ENCODE assay signal across 14 cellular contexts in genomic region chr10:62025901-62026879, GRCh38.
DNase-seq lines count a peak whose midpoint lies in the region; ATAC-seq and TF ChIP-seq lines count a peak whose summit lies in the region.
"Had no signal": no experiment of that assay in that cellular context is flagged by ENCODE, and none has a peak within 500 bp of the region (broad histone marks: within the 10 kb centered on the region; RNA-seq: fewer than 3 reads in every experiment).

No MANE protein-coding gene starts in this region.

- peaks cover 39% of the 10 kb centered on the region for H3K4me1 Mint-ChIP-seq in MCF 10A (ENCODE audit: insufficient read depth, unreplicated experiment)
- peaks cover 15% of the 10 kb centered on the region for H3K4me1 Mint-ChIP-seq in activated CD8-positive, alpha-beta T cell treated with anti-CD3 and anti-CD28 coated beads, Interleukin-2, amount 10 ng/mL, durations not matched to agents 7 days and 5 days (ENCODE audit: low read depth)

- no peak overlapping the region for H3K4me2 ChIP-seq in hepatocyte

- H3K27ac Mint-ChIP-seq in MCF 10A (ENCODE audit: low read depth, unreplicated experiment), result peak overlapping the region; percentile 72
- peak overlapping the region; percentile 17 for H3K27ac Mint-ChIP-seq in activated CD8-positive, alpha-beta T cell treated with anti-CD3 and anti-CD28 coated beads, Interleukin-2, amount 10 ng/mL, durations not matched to agents 7 days and 5 days

- DNase-seq in MCF 10A (ENCODE audit: unreplicated experiment), result no peak
- no peak for DNase-seq in breast epithelium (ENCODE audit: low spot score in 2 of 2)
- DNase-seq in activated CD8-positive, alpha-beta T cell treated with anti-CD3 and anti-CD28 coated beads, Interleukin-2, amount 10 ng/mL, durations not matched to agents 7 days and 5 days, result no peak
- DNase-seq in hepatocyte (ENCODE audit: low spot score), result no peak
- DNase-seq in cortex of kidney (lab: John Stamatoyannopoulos, UW), result no peak
- DNase-seq in SJCRH30, result no peak
- DNase-seq in gastrocnemius medialis, result no peak
- DNase-seq in iPS-NIHi11 (ENCODE audit: low spot score), result no peak
- DNase-seq: activated gamma-delta T cell, GDM1, NCI-H1092 treated with DMSO at 0.1 percent for 48 hours, NCI-H774, transverse colon had no signal

- H3K9me3 ChIP-seq in breast epithelium, result no peaks in the 10 kb centered on the region
- no peaks in the 10 kb centered on the region for H3K9me3 ChIP-seq in hepatocyte (ENCODE audit: low read depth)
- H3K9me3 ChIP-seq in SJCRH30 (replicated peaks), result no peaks in the 10 kb centered on the region
- H3K9me3 ChIP-seq in gastrocnemius medialis, result no peaks in the 10 kb centered on the region
- H3K9me3 ChIP-seq: transverse colon had no signal

- TF ChIP-seq CTCF in MCF 10A (IDR thresholded peaks at IDR 0.05; ENCODE audit: unreplicated experiment) (no peak), breast epithelium (IDR thresholded peaks at IDR 0.05) (no peak), hepatocyte (IDR thresholded peaks at IDR 0.05; ENCODE audit: poor library complexity) (no peak), gastrocnemius medialis (IDR thresholded peaks at IDR 0.05 in 4 of 5, conservative IDR thresholded peaks at IDR 0.05 in 1 of 5) (no peak)

- no peaks in the 10 kb centered on the region for H3K27me3 Mint-ChIP-seq in MCF 10A (ENCODE audit: insufficient read depth, unreplicated experiment)
- H3K27me3 Mint-ChIP-seq in activated CD8-positive, alpha-beta T cell treated with anti-CD3 and anti-CD28 coated beads, Interleukin-2, amount 10 ng/mL, durations not matched to agents 7 days and 5 days (ENCODE audit: low read depth), result no peaks in the 10 kb centered on the region

- no peak overlapping the region for H3K4me3 Mint-ChIP-seq in MCF 10A (ENCODE audit: unreplicated experiment)
- no peak overlapping the region for H3K4me3 Mint-ChIP-seq in activated CD8-positive, alpha-beta T cell treated with anti-CD3 and anti-CD28 coated beads, Interleukin-2, amount 10 ng/mL, durations not matched to agents 7 days and 5 days

- H3K36me3 ChIP-seq in breast epithelium (no peaks in the 10 kb centered on the region), hepatocyte (replicated peaks; ENCODE audit: insufficient read depth, low read depth) (no peaks in the 10 kb centered on the region), SJCRH30 (no peaks in the 10 kb centered on the region), gastrocnemius medialis (no peaks in the 10 kb centered on the region)
- H3K36me3 ChIP-seq: transverse colon had no signal

- POLR2A ChIA-PET in MCF 10A (lab: Yijun Ruan, JAX), result interaction anchor here (0.7 to 8.4 kb wide), 16 partner anchors 9 to 219 kb away, joined by 3 to 111 read pairs (median 4); partner anchors contain the start of gene ARID5B
- POLR2A ChIA-PET in activated CD8-positive, alpha-beta T cell treated with anti-CD3 and anti-CD28 coated beads, Interleukin-2, amount 10 ng/mL, durations not matched to agents 7 days and 5 days (lab: Charles Lee), result interaction anchor here (0.6 to 1.0 kb wide), 3 partner anchors 34 to 126 kb away, joined by 3 to 4 read pairs (median 3); no protein-coding TSS in a partner anchor

- WGBS in hepatocyte (ENCODE audit: low lambda C conversion rate, missing lambda C conversion rate), result 75% methylated on average over 4 of the region's 4 CpGs

- H3K4me3 ChIP-seq in breast epithelium, result no peak overlapping the region
- H3K4me3 ChIP-seq in hepatocyte, result no peak overlapping the region
- H3K4me3 ChIP-seq in SJCRH30, result no peak overlapping the region
- no peak overlapping the region for H3K4me3 ChIP-seq in gastrocnemius medialis
- H3K4me3 ChIP-seq: SK-N-MC, transverse colon had no signal

- ATAC-seq in activated CD8-positive, alpha-beta T cell treated with anti-CD3 and anti-CD28 coated beads, Interleukin-2, amount 10 ng/mL, durations not matched to agents 7 days and 5 days, result no peak
- no peak for ATAC-seq in gastrocnemius medialis

- BruUV-seq in MCF 10A (replicated peaks; lab: Mats Ljungman, UMichigan), result no TSS peak

- no peaks in the 10 kb centered on the region for H3K27me3 ChIP-seq in breast epithelium
- H3K27me3 ChIP-seq in hepatocyte, result no peaks in the 10 kb centered on the region
- no peaks in the 10 kb centered on the region for H3K27me3 ChIP-seq in SJCRH30
- H3K27me3 ChIP-seq in gastrocnemius medialis, result no peaks in the 10 kb centered on the region
- H3K27me3 ChIP-seq: transverse colon had no signal

- H3K4me1 ChIP-seq in breast epithelium (no peaks in the 10 kb centered on the region), hepatocyte (ENCODE audit: insufficient read depth) (peaks cover 30% of the 10 kb centered on the region), SJCRH30 (no peaks in the 10 kb centered on the region), gastrocnemius medialis (peaks cover 0 to 3% of the 10 kb centered on the region in 2 donors)

- H3K9me2 ChIP-seq in hepatocyte (replicated peaks; ENCODE audit: insufficient read depth), result no peaks in the 10 kb centered on the region

- in situ Hi-C loops in gastrocnemius medialis (cut with MboI; ENCODE audit: low sequenced_read_pairs in 4 of 4), result loop anchor here in 2 of 4 donors (10.0 to 25.0 kb wide), 3 partner anchors 121 to 1086 kb away; partner anchors contain the start of gene ARID5B (in 1 of the 2)

- CTCF ChIA-PET in MCF 10A (lab: Yijun Ruan, JAX), result interaction anchor here (0.5 to 5.2 kb wide), 11 partner anchors 12 to 1696 kb away, joined by 3 to 35 read pairs (median 4); no protein-coding TSS in a partner anchor
- CTCF ChIA-PET in activated CD8-positive, alpha-beta T cell treated with anti-CD3 and anti-CD28 coated beads, Interleukin-2, amount 10 ng/mL, durations not matched to agents 7 days and 5 days (lab: Charles Lee), result interaction anchor here (0.7 to 5.1 kb wide), 8 partner anchors 12 to 275 kb away, joined by 3 to 28 read pairs (median 3); no protein-coding TSS in a partner anchor

- peaks cover 75% of the 10 kb centered on the region for H3K79me2 ChIP-seq in hepatocyte

- intact Hi-C loops in MCF 10A (cut with micrococcal nuclease) (no loop called here), breast epithelium (cut with DNase I; ENCODE audit: low total_unique reads) (no loop called here), gastrocnemius medialis (cut with DNase I; ENCODE audit: low total_unique reads) (no loop called here)

- no peak overlapping the region for H2AFZ ChIP-seq in hepatocyte

- H4K20me1 ChIP-seq in hepatocyte (ENCODE audit: insufficient read depth, poor library complexity, severe bottlenecking), result no peaks in the 10 kb centered on the region

- H3K9me3 Mint-ChIP-seq in MCF 10A (ENCODE audit: unreplicated experiment), result peaks cover 7% of the 10 kb centered on the region
- peaks cover 3% of the 10 kb centered on the region for H3K9me3 Mint-ChIP-seq in activated CD8-positive, alpha-beta T cell treated with anti-CD3 and anti-CD28 coated beads, Interleukin-2, amount 10 ng/mL, durations not matched to agents 7 days and 5 days (ENCODE audit: insufficient read depth)

- no peaks in the 10 kb centered on the region for H3K36me3 Mint-ChIP-seq in MCF 10A (ENCODE audit: insufficient read depth, unreplicated experiment)
- peaks cover 31% of the 10 kb centered on the region for H3K36me3 Mint-ChIP-seq in activated CD8-positive, alpha-beta T cell treated with anti-CD3 and anti-CD28 coated beads, Interleukin-2, amount 10 ng/mL, durations not matched to agents 7 days and 5 days (ENCODE audit: low read depth)

- TF ChIP-seq POLR2A in breast epithelium (IDR thresholded peaks at IDR 0.05) (no peak), gastrocnemius medialis (IDR thresholded peaks at IDR 0.05) (no peak)

- H3K27ac ChIP-seq in breast epithelium (no peak overlapping the region), hepatocyte (peak overlapping the region; percentile 75), SJCRH30 (no peak overlapping the region), gastrocnemius medialis (no peak overlapping the region)
- H3K27ac ChIP-seq: SK-N-MC, transverse colon had no signal
